Comparison of ENCODE assay signal across 8 cellular contexts in genomic region chr13:29595380-29596063, GRCh38. TPM values are rescaled to one million over a fixed set of nuclear protein-coding genes. Genes with fewer than 3 reads are reported as not detected.
DNase-seq lines count a peak whose midpoint lies in the region; ATAC-seq and TF ChIP-seq lines count a peak whose summit lies in the region.

Gene SLC7A1, minus strand, starts transcription at chr13:29595688. Its CDS starts 59,500 bp downstream, at chr13:29536188.

- ATAC-seq in GM23338 = peak; percentile 88

- H3K9ac ChIP-seq in neural cell (ENCODE audit: low read length) = peak within 1 kb of the TSS; percentile 79

- peaks cover 47% of the 10 kb centered on the region for H3K79me2 ChIP-seq in GM23338 (replicated peaks; ENCODE audit: insufficient read depth)
- peaks cover 5% of the 10 kb centered on the region for H3K79me2 ChIP-seq in neural cell (replicated peaks; ENCODE audit: insufficient read depth, low read length)

- peak; percentile 40 for TF ChIP-seq RAD21 in neural cell (conservative IDR thresholded peaks at IDR 0.05)

- H4K20me1 ChIP-seq in GM23338 (replicated peaks; ENCODE audit: insufficient read depth) (peaks cover 32% of the 10 kb centered on the region), neural cell (ENCODE audit: insufficient read depth) (no peaks in the 10 kb centered on the region)

- H3F3A ChIP-seq in GM23338 (replicated peaks; ENCODE audit: low read depth) (peaks cover 5% of the 10 kb centered on the region; the same call in 1 of the 2 replicates), neural cell (ENCODE audit: insufficient read depth, low read length, poor library complexity, severe bottlenecking) (no peaks in the 10 kb centered on the region)

- H3K4me3 ChIP-seq in GM23338 = peak within 1 kb of the TSS; percentile 94
- H3K4me3 ChIP-seq in foreskin fibroblast (ENCODE audit: low read depth in 1 of 2, low read length in 2 of 2) = peak within 1 kb of the TSS; percentile 65 to 85
- H3K4me3 ChIP-seq in neural cell (ENCODE audit: low read length) = peak within 1 kb of the TSS; percentile 88
- H3K4me3 ChIP-seq in stomach = peak within 1 kb of the TSS; percentile 79 to 90 (median 85)

- H3K27ac Mint-ChIP-seq in GM23338 = peak within 1 kb of the TSS; percentile 98

- H3K36me3 Mint-ChIP-seq in GM23338 (ENCODE audit: low read depth) = peaks cover 30% of the 10 kb centered on the region

- H2AFZ ChIP-seq in GM23338 (peak within 1 kb of the TSS; percentile 25; the same call in 1 of the 2 replicates), neural cell (ENCODE audit: low read depth, low read length) (no peak within 1 kb of the TSS)

- no peaks in the 10 kb centered on the region for H3K9me3 ChIP-seq in neural cell (ENCODE audit: low read length)
- no peaks in the 10 kb centered on the region for H3K9me3 ChIP-seq in stomach

- TF ChIP-seq EP300 in neural cell (conservative IDR thresholded peaks at IDR 0.05; ENCODE audit: poor library complexity, severe bottlenecking) (no peak), stomach (IDR thresholded peaks at IDR 0.05) (no peak)

- no peak for TF ChIP-seq POLR2A in stomach (IDR thresholded peaks at IDR 0.05)

- H3K27me3 Mint-ChIP-seq in GM23338 (ENCODE audit: insufficient read depth, low read depth, poor library complexity) = peaks cover 18% of the 10 kb centered on the region

- DNase-seq in ELF-1 (ENCODE audit: low read depth, low spot score) (peak; percentile 82), GM23338 (ENCODE audit: low spot score) (peak; percentile 95), Kasumi-1 (lab: John Stamatoyannopoulos, UW) (peak; percentile 42 to 48), SHP77 (lab: John Stamatoyannopoulos, UW) (peak; percentile 78 to 81), foreskin fibroblast (peak; percentile 88 to 95), stomach (peak; percentile 85)
- DNase-seq in activated effector memory CD4-positive, alpha-beta T cell treated with anti-CD3 and anti-CD28 coated beads, Interleukin-2, amount 50 U/mL, for 16 hours = peak; percentile 94

- H3K36me3 ChIP-seq in GM23338 (ENCODE audit: insufficient read depth) (no peaks in the 10 kb centered on the region), neural cell (ENCODE audit: insufficient read depth, low read length) (no peaks in the 10 kb centered on the region), stomach (no peaks in the 10 kb centered on the region)

- intact Hi-C loops in stomach (cut with DNase I; ENCODE audit: low total_unique reads) = no loop called here

- H3K4me2 ChIP-seq in GM23338 (peak within 1 kb of the TSS; percentile 99), neural cell (ENCODE audit: low read length) (peak within 1 kb of the TSS; percentile 85)

- peaks cover 8% of the 10 kb centered on the region; the same call in 1 of the 2 replicates for H3K27me3 ChIP-seq in GM23338 (ENCODE audit: insufficient read depth)
- H3K27me3 ChIP-seq in neural cell (ENCODE audit: insufficient read depth, low read depth, low read length) = peaks cover 5% of the 10 kb centered on the region
- no peaks in the 10 kb centered on the region for H3K27me3 ChIP-seq in stomach

- H3K9me2 ChIP-seq in GM23338 (ENCODE audit: insufficient read depth) = no peaks in the 10 kb centered on the region
- no peaks in the 10 kb centered on the region for H3K9me2 ChIP-seq in neural cell (ENCODE audit: insufficient read depth, low read length)

- peak within 1 kb of the TSS; percentile 93 for H3K4me3 Mint-ChIP-seq in GM23338

- peaks cover 41% of the 10 kb centered on the region for H3K4me1 Mint-ChIP-seq in GM23338

- peaks cover 35% of the 10 kb centered on the region for H3K4me1 ChIP-seq in GM23338 (ENCODE audit: insufficient read depth)
- H3K4me1 ChIP-seq in stomach = peaks cover 4 to 40% (median 22%) of the 10 kb centered on the region in 4 donors

- WGBS in stomach, 5 donors = 0% methylated on average over 10 to 98 of the region's 98 CpGs

- H3K27ac ChIP-seq in GM23338 (ENCODE audit: low read depth) = peak within 1 kb of the TSS; percentile 55; the same call in 1 of the 2 replicates
- H3K27ac ChIP-seq in neural cell (ENCODE audit: low read length) = no peak within 1 kb of the TSS
- peak within 1 kb of the TSS; percentile 91 to 98 (median 94) for H3K27ac ChIP-seq in stomach

- no peaks in the 10 kb centered on the region for H3K9me3 Mint-ChIP-seq in GM23338

- TF ChIP-seq CTCF in GM23338 (conservative IDR thresholded peaks at IDR 0.05; ENCODE audit: low read depth in 2 of 2) = no peak
- TF ChIP-seq CTCF in foreskin fibroblast (IDR thresholded peaks at IDR 0.05; ENCODE audit: low read depth, low read length) = no peak
- TF ChIP-seq CTCF in neural cell (IDR thresholded peaks at IDR 0.05; ENCODE audit: poor library complexity, severe bottlenecking) = no peak
- TF ChIP-seq CTCF in stomach (IDR thresholded peaks at IDR 0.05) = no peak

TF ChIP-seq in GM23338, 12 proteins besides CTCF, POLR2A, EP300 and RAD21:
- TF ChIP-seq JUNB (IDR thresholded peaks at IDR 0.05; ENCODE audit: unreplicated experiment) (no peak), REST (IDR thresholded peaks at IDR 0.05; ENCODE audit: unreplicated experiment) (no peak), EZH2 (IDR thresholded peaks at IDR 0.05; ENCODE audit: low read depth, unreplicated experiment) (no peak), CREB1 (CRISPR knock-in tag; IDR thresholded peaks at IDR 0.05; ENCODE audit: low read depth) (peak; percentile 62), POLR2AphosphoS5 (IDR thresholded peaks at IDR 0.05; ENCODE audit: low read depth) (peak; percentile 35; the same call in 1 of the 2 replicates)

TF ChIP-seq in neural cell, 6 proteins besides CTCF, POLR2A, EP300 and RAD21:
- TF ChIP-seq POLR2AphosphoS5 (IDR thresholded peaks at IDR 0.05) = peak; percentile 28
- no peak for TF ChIP-seq TAF1 (IDR thresholded peaks at IDR 0.05; ENCODE audit: low read depth)

RNA-seq across cellular contexts. Expression of gene SLC7A1, which starts in this region (rescaled TPM):
- 72.4 and 74.7 TPM in 2 replicates for total RNA-seq in GM23338 (2014; rRNA removed; shearing (Covaris generic))
- polyA plus RNA-seq in GM23338 (2016; fragmentation: Nextera tagmentation; extraction: Ambion mirVana) (22.1 and 23.0 TPM in 2 replicates), neural cell (2.6 and 5.7 TPM in 2 replicates), stomach (10 to 100 TPM in 1 of 3 donors, 1 to 10 TPM in 2; 2.3 to 23.2 (median 5.9) TPM)
- polyA minus RNA-seq in neural cell = 9.0 and 12.6 TPM in 2 replicates
- 10 to 100 TPM; 12.5 to 95.1 (median 29.0) TPM for total RNA-seq in stomach

Comparison
In these comparisons a context has a peak if more than half of its experiments do, and no peak if none do; other contexts are left out.
1. DNase-seq: peak in every context shown above with its lines; median percentile 95 in GM23338; 94 in activated effector memory CD4-positive, alpha-beta T cell treated with anti-CD3 and anti-CD28 coated beads, Interleukin-2, amount 50 U/mL, for 16 hours; 92 in foreskin fibroblast; 85 in stomach; 82 in ELF-1; 80 in SHP77; 45 in Kasumi-1.